9 cellular contexts compared by ENCODE assay signal in the genomic region with DNA sequence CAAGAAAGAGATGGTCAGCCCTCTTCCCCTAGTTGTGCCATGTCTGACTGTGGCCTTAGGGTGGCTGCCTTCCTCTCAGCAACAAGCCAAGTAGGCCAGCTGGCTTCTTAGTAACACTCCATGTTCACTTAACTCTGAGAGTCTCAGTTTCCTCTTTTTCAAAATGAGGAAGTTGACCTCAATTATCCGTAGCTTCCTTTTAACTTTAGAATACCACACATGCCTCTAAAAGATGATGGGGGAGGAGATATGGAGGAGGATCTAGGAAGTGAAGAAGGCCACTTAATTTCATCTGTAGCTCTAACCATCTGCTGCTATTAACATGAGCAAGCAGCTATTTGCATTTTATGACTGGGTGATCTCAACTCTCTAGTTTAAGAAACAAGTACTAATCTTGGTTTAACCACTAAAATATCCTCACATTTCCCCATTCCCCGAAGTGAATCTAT. TPM values are rescaled to one million over a fixed set of nuclear protein-coding genes. Genes with fewer than 3 reads are reported as not detected.
DNase-seq lines count a peak whose midpoint lies in the region; ATAC-seq and TF ChIP-seq lines count a peak whose summit lies in the region.
"Had no signal": no experiment of that assay in that cellular context is flagged by ENCODE, and none has a peak within 500 bp of the region (broad histone marks: within the 10 kb centered on the region; RNA-seq: fewer than 3 reads in every experiment).

No MANE protein-coding gene starts in this region.

- H3K9me3 Mint-ChIP-seq in nephron progenitor cell: peaks cover 5% of the 10 kb centered on the region

- no peak overlapping the region for H3K9ac ChIP-seq in Loucy (ENCODE audit: low read depth, low read length, poor library complexity, severe bottlenecking)

- intact Hi-C loops in upper lobe of right lung (cut with DNase I): no loop called here

- no peaks in the 10 kb centered on the region for H4K20me1 ChIP-seq in Loucy (ENCODE audit: insufficient read depth, low read length, poor library complexity, severe bottlenecking)

- no peak overlapping the region for H3K27ac Mint-ChIP-seq in nephron progenitor cell

- no peak overlapping the region for H3K4me3 ChIP-seq in Loucy (ENCODE audit: low read length, poor library complexity, severe bottlenecking)
- H3K4me3 ChIP-seq in gastroesophageal sphincter: no peak overlapping the region
- no peak overlapping the region for H3K4me3 ChIP-seq in upper lobe of right lung
- H3K4me3 ChIP-seq: pancreas had no signal

- no peaks in the 10 kb centered on the region for H3K36me3 Mint-ChIP-seq in nephron progenitor cell (ENCODE audit: low read depth)

- H3K27ac ChIP-seq in gastroesophageal sphincter (peak overlapping the region in 3 of 4 donors; percentile 18 to 73 (median 38)), upper lobe of right lung (no peak overlapping the region)
- H3K27ac ChIP-seq: pancreas had no signal

- no peak for TF ChIP-seq POLR2A in gastroesophageal sphincter (IDR thresholded peaks at IDR 0.05)

- peak; percentile 13 for DNase-seq in EL
- DNase-seq in upper lobe of right lung: no peak
- DNase-seq in NCI-H1105 treated with DMSO at 0.1 percent for 48 hours (lab: John Stamatoyannopoulos, UW): no peak
- DNase-seq in nephron progenitor cell: no peak
- no peak for DNase-seq in activated gamma-delta T cell treated with Interleukin-2 at 50 U/mL for 16 hours
- DNase-seq: pancreas had no signal

- H3K27me3 ChIP-seq in Loucy (ENCODE audit: insufficient read depth, low read length, poor library complexity, severe bottlenecking) (no peaks in the 10 kb centered on the region), gastroesophageal sphincter (no peaks in the 10 kb centered on the region), upper lobe of right lung (no peaks in the 10 kb centered on the region)
- H3K27me3 ChIP-seq: pancreas had no signal

- TF ChIP-seq CTCF in Loucy (conservative IDR thresholded peaks at IDR 0.05; ENCODE audit: low read length) (no peak), gastroesophageal sphincter (IDR thresholded peaks at IDR 0.05) (no peak), upper lobe of right lung (IDR thresholded peaks at IDR 0.05) (no peak), nephron progenitor cell (IDR thresholded peaks at IDR 0.05) (no peak)

- H3K4me1 ChIP-seq in Loucy (ENCODE audit: insufficient read depth, low read length, poor library complexity, severe bottlenecking): peaks cover 30% of the 10 kb centered on the region
- H3K4me1 ChIP-seq in gastroesophageal sphincter: peaks cover 3 to 28% (median 4%) of the 10 kb centered on the region in 3 donors
- H3K4me1 ChIP-seq in upper lobe of right lung: peaks cover 14% of the 10 kb centered on the region
- H3K4me1 ChIP-seq: pancreas had no signal

- peak overlapping the region; percentile 31; the same call in 1 of the 2 replicates for H2AFZ ChIP-seq in Loucy (ENCODE audit: low read length)

- ATAC-seq in GM21515 (IDR thresholded peaks at IDR 0.05; ENCODE audit: unreplicated experiment): peak; percentile 75
- ATAC-seq in gastroesophageal sphincter: peak; percentile 20
- ATAC-seq in upper lobe of right lung: peak; percentile 91

- H3K4me2 ChIP-seq in Loucy (ENCODE audit: low read depth, low read length, poor library complexity, severe bottlenecking): no peak overlapping the region

- no peaks in the 10 kb centered on the region for H3K79me2 ChIP-seq in Loucy (ENCODE audit: insufficient read depth, low read length)

- no peaks in the 10 kb centered on the region for H3K27me3 Mint-ChIP-seq in nephron progenitor cell (ENCODE audit: low read depth, poor library complexity)

- no peaks in the 10 kb centered on the region for H3F3A ChIP-seq in Loucy (ENCODE audit: low read depth)

- no peak overlapping the region for H3K4me3 Mint-ChIP-seq in nephron progenitor cell

- no peaks in the 10 kb centered on the region for H3K9me3 ChIP-seq in Loucy (ENCODE audit: insufficient read depth, low read depth, low read length)
- H3K9me3 ChIP-seq in gastroesophageal sphincter: no peaks in the 10 kb centered on the region
- no peaks in the 10 kb centered on the region for H3K9me3 ChIP-seq in upper lobe of right lung
- H3K9me3 ChIP-seq: pancreas had no signal

- H3K9me2 ChIP-seq in Loucy (replicated peaks; ENCODE audit: low read depth, low read length): no peaks in the 10 kb centered on the region

- 27 to 39% methylated on average over 2 of the region's 2 CpGs for WGBS in gastroesophageal sphincter (ENCODE audit: low coverage in 1 of 2), 2 donors

- H3K4me1 Mint-ChIP-seq in nephron progenitor cell: peaks cover 24% of the 10 kb centered on the region

- H3K36me3 ChIP-seq in Loucy (ENCODE audit: insufficient read depth, low read length): no peaks in the 10 kb centered on the region
- no peaks in the 10 kb centered on the region for H3K36me3 ChIP-seq in gastroesophageal sphincter
- H3K36me3 ChIP-seq in upper lobe of right lung: no peaks in the 10 kb centered on the region
- H3K36me3 ChIP-seq: pancreas had no signal

- no peak for TF ChIP-seq EP300 in gastroesophageal sphincter (IDR thresholded peaks at IDR 0.05)

RNA-seq across cellular contexts. Expression of a gene that starts 32.9 kb away (rescaled TPM):
- total RNA-seq in gastroesophageal sphincter (not detected), upper lobe of right lung (not detected)
- total RNA-seq: pancreas had no signal

Comparison
In these comparisons a context has a peak if more than half of its experiments do, and no peak if none do; other contexts are left out.
1. ATAC-seq: peak in every context shown above with its lines; median percentile 91 in upper lobe of right lung; 75 in GM21515; 20 in gastroesophageal sphincter.